1 cellular context compared by ENCODE assay signal in the genomic region with DNA sequence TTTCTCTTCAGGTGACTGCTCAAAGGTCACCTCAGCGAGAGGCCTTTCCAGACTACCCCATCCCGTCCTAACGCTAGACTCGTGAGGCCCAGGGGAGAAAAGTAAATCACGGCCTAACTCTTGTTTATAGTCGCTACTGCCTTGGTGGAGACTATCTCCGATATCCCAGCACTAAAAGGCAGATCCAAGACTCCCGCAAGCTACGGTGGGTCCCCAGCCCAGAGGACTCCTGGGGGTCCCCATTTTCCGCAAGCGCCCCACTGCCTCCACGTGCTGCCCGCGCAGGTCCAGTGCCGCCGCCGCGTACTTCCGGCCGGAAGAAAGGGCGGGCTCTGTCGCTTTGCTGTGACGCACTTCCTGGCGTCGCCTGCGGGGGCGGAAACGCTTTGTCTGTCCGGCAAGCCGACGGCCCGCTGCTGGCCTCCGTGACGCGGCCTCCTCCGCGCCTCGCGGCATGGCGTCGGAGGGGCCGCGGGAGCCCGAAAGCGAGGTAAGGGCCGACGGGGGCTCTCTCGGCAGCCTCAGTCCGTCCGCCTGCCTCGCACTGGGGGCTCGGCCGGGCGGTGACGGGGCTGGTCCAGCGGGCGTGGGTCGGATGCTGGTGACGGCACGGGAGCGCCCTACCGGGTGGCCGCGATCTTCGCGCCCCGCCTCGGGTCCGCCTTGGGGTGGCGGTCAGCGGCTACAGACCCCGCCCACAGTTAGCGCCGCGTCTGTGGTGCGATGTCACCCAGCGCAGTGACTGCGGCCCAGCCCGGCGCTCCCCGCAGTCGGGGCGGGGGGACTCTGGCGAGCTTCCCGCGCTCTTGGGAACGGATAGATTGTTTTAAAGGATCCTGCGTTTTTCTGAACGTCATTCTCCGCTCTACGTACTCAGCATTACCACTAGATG.
TF ChIP-seq lines count a peak whose summit lies in the region.

TSS of gene SECISBP2 (plus strand) at position 378 of the 892 bp plus-strand sequence. CDS start at position 455, 77 bp downstream.

TF ChIP-seq in GM12878, 131 proteins besides CTCF, POLR2A, EP300 and RAD21 (continued from another document):
- TF ChIP-seq E2F8 (IDR thresholded peaks at IDR 0.05; ENCODE audit: low read depth, partially characterized antibody) (peak; percentile 83), CEBPZ (IDR thresholded peaks at IDR 0.05; ENCODE audit: low read depth, low read length) (no peak), NKRF (conservative IDR thresholded peaks at IDR 0.05) (peak; percentile 99), GATAD2B (conservative IDR thresholded peaks at IDR 0.05; ENCODE audit: low read depth) (peak; percentile 99), IRF4 (IDR thresholded peaks at IDR 0.05; ENCODE audit: low read depth, low read length) (no peak), KDM1A (IDR thresholded peaks at IDR 0.05; ENCODE audit: borderline replicate concordance) (no peak), SP1 (IDR thresholded peaks at IDR 0.05; ENCODE audit: low read depth, low read length) (peak; percentile 81), NFXL1 (IDR thresholded peaks at IDR 0.05; ENCODE audit: borderline replicate concordance) (no peak), SUZ12 (IDR thresholded peaks at IDR 0.05; ENCODE audit: unreplicated experiment) (no peak), NBN (IDR thresholded peaks at IDR 0.05) (peak; percentile 86), SKIL (IDR thresholded peaks at IDR 0.05; ENCODE audit: low read depth, poor library complexity, severe bottlenecking) (peak; percentile 27), MEF2B (IDR thresholded peaks at IDR 0.05; ENCODE audit: partially characterized antibody, poor library complexity, severe bottlenecking) (peak; percentile 23), PBX3 (IDR thresholded peaks at IDR 0.05; ENCODE audit: insufficient replicate concordance, low read depth, low read length) (no peak), RCOR1 (conservative IDR thresholded peaks at IDR 0.05; ENCODE audit: low read depth, low read length) (no peak), BCL11A (IDR thresholded peaks at IDR 0.05; ENCODE audit: low read depth, low read length) (no peak), RB1 (IDR thresholded peaks at IDR 0.05; ENCODE audit: borderline replicate concordance) (no peak; the same call in none of the 2 replicates), NR2C1 (IDR thresholded peaks at IDR 0.05) (peak; percentile 38)
- TF ChIP-seq, protein P1, sequence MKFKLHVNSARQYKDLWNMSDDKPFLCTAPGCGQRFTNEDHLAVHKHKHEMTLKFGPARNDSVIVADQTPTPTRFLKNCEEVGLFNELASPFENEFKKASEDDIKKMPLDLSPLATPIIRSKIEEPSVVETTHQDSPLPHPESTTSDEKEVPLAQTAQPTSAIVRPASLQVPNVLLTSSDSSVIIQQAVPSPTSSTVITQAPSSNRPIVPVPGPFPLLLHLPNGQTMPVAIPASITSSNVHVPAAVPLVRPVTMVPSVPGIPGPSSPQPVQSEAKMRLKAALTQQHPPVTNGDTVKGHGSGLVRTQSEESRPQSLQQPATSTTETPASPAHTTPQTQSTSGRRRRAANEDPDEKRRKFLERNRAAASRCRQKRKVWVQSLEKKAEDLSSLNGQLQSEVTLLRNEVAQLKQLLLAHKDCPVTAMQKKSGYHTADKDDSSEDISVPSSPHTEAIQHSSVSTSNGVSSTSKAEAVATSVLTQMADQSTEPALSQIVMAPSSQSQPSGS (IDR thresholded peaks at IDR 0.05; ENCODE audit: low read length) = peak; percentile 30; the same call in 1 of the 2 replicates
